Comparison of ENCODE assay signal across 9 cellular contexts in the genomic region with DNA sequence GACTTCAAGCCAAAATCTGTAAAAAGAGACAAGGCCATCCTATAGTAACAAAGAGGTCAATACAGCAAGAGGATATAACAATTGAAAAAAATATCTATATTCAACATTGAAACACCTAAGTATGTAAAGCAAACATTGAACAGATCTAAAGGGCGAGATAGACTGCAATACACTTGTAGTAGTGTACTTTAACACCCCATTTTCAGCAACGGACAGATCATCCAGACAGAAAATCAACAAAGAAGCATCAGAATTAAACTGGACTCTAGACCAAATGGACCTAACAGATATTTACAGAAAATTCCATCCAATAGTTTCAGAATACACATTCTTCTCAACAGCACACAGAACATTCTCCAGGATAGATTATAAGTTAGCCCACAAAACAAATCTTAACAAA. TPM values are rescaled to one million over a fixed set of nuclear protein-coding genes. Genes with fewer than 3 reads are reported as not detected.
"Had no signal": no experiment of that assay in that cellular context is flagged by ENCODE, and none has a peak within 500 bp of the region (broad histone marks: within the 10 kb centered on the region; RNA-seq: fewer than 3 reads in every experiment).

No MANE protein-coding gene starts in this region.

- DNase-seq: GDM1, GF-D8 had no signal

- FAIRE-seq: G401.6, GM12878, GM12891, GM12892, GM18507, GM19239 had no signal

- H3K4me3 ChIP-seq: GM12878 had no signal

RNA-seq across cellular contexts. Expression of gene SIAH3, which starts 28.7 kb away (rescaled TPM):
- total RNA-seq: G401, GM12878 had no signal
- polyA plus RNA-seq: GM12878 had no signal
